ENCODE assay signal across 1 cellular context in the genomic region with DNA sequence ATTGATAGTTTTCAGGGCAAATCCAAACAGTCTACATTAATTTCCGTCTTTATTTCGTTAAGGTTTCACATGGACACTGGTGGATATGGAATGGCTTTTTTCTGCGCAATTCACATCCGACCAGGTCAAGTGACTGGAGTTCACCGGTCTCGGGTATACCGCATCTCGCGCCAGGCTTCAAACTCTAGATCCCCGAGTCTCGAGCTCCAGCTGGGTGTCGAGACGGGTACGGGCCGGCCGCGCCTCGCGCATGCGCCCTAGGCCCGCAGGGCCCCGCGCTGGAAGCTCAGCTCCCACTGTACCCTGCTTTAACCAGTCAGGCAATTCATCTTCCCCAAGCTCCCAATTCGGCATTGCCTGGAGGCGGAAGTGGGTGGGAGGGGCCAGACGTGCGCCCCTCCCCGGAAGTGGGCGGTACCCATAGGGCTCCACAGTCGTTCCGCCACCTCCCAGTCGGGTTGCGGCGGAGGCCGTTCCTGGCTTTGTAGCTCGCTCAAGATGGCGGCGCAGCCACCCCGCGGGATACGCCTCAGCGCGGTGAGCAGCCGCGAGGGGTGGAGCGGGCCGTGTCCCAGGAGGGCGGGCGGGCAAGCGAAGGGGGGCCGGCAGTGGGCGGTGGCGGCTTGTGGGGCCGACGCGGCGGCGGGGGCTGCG.
TF ChIP-seq lines count a peak whose summit lies in the region.

A gene with protein sequence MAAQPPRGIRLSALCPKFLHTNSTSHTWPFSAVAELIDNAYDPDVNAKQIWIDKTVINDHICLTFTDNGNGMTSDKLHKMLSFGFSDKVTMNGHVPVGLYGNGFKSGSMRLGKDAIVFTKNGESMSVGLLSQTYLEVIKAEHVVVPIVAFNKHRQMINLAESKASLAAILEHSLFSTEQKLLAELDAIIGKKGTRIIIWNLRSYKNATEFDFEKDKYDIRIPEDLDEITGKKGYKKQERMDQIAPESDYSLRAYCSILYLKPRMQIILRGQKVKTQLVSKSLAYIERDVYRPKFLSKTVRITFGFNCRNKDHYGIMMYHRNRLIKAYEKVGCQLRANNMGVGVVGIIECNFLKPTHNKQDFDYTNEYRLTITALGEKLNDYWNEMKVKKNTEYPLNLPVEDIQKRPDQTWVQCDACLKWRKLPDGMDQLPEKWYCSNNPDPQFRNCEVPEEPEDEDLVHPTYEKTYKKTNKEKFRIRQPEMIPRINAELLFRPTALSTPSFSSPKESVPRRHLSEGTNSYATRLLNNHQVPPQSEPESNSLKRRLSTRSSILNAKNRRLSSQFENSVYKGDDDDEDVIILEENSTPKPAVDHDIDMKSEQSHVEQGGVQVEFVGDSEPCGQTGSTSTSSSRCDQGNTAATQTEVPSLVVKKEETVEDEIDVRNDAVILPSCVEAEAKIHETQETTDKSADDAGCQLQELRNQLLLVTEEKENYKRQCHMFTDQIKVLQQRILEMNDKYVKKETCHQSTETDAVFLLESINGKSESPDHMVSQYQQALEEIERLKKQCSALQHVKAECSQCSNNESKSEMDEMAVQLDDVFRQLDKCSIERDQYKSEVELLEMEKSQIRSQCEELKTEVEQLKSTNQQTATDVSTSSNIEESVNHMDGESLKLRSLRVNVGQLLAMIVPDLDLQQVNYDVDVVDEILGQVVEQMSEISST (plus strand): TSS at position 431 of the 654 bp plus-strand sequence. CDS start 68 bp downstream, at position 499.

TF ChIP-seq in HEK293, 187 proteins besides CTCF, POLR2A, EP300 and RAD21 (continued from another document and continues in another):
- TF ChIP-seq, protein P1, sequence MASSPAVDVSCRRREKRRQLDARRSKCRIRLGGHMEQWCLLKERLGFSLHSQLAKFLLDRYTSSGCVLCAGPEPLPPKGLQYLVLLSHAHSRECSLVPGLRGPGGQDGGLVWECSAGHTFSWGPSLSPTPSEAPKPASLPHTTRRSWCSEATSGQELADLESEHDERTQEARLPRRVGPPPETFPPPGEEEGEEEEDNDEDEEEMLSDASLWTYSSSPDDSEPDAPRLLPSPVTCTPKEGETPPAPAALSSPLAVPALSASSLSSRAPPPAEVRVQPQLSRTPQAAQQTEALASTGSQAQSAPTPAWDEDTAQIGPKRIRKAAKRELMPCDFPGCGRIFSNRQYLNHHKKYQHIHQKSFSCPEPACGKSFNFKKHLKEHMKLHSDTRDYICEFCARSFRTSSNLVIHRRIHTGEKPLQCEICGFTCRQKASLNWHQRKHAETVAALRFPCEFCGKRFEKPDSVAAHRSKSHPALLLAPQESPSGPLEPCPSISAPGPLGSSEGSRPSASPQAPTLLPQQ (tag by site-specific recombination; IDR thresholded peaks at IDR 0.05) = no peak; the same call in none of the 2 replicates
- TF ChIP-seq ZNF791 (tag by site-specific recombination; IDR thresholded peaks at IDR 0.05) (no peak), ZNF664 (tag by site-specific recombination; IDR thresholded peaks at IDR 0.05) (no peak), ZNF404 (tag by site-specific recombination; IDR thresholded peaks at IDR 0.05) (no peak), ZBTB48 (tag by site-specific recombination; IDR thresholded peaks at IDR 0.05) (no peak), ZNF600 (tag by site-specific recombination; IDR thresholded peaks at IDR 0.05) (peak; percentile 92), ZNF214 (tag by site-specific recombination; IDR thresholded peaks at IDR 0.05; ENCODE audit: borderline replicate concordance) (no peak), ZNF558 (tag by site-specific recombination; IDR thresholded peaks at IDR 0.05) (0 out of 2 replicates have a peak, but pooled peaks have one; percentile 13), ZNF658 (tag by site-specific recombination; IDR thresholded peaks at IDR 0.05) (no peak), ZNF555 (tag by site-specific recombination; conservative IDR thresholded peaks at IDR 0.05) (no peak), ZNF24 (tag by site-specific recombination; IDR thresholded peaks at IDR 0.05) (0 out of 2 replicates have a peak, but pooled peaks have one; percentile 40), YY1 (tag by site-specific recombination; IDR thresholded peaks at IDR 0.05) (peak; percentile 89), ZXDB (tag by site-specific recombination; IDR thresholded peaks at IDR 0.05) (peak; percentile 76; the same call in 1 of the 2 replicates), ZNF670 (tag by site-specific recombination; IDR thresholded peaks at IDR 0.05; ENCODE audit: low read depth) (no peak), ZNF76 (tag by site-specific recombination; IDR thresholded peaks at IDR 0.05; ENCODE audit: borderline replicate concordance, low read depth) (peak; percentile 85; the same call in 1 of the 2 replicates), ZNF433 (tag by site-specific recombination; IDR thresholded peaks at IDR 0.05; ENCODE audit: low read depth) (no peak), ZIC2 (tag by site-specific recombination; IDR thresholded peaks at IDR 0.05) (no peak), KLF10 (tag by site-specific recombination; IDR thresholded peaks at IDR 0.05) (peak; percentile 10; the same call in 1 of the 2 replicates), MEIS1 (CRISPR knock-in tag; IDR thresholded peaks at IDR 0.05; ENCODE audit: borderline replicate concordance) (0 out of 2 replicates have a peak, but pooled peaks have one; percentile 24), MZF1 (tag by site-specific recombination; IDR thresholded peaks at IDR 0.05; ENCODE audit: borderline replicate concordance) (peak; percentile 70), OSR2 (tag by site-specific recombination; IDR thresholded peaks at IDR 0.05) (peak; percentile 7), ZNF391 (tag by site-specific recombination; IDR thresholded peaks at IDR 0.05; ENCODE audit: borderline replicate concordance, low read depth) (peak; percentile 56; the same call in 1 of the 2 replicates), ZNF140 (tag by site-specific recombination; IDR thresholded peaks at IDR 0.05) (no peak), KLF16 (tag by site-specific recombination; IDR thresholded peaks at IDR 0.05) (peak; percentile 19; the same call in 1 of the 2 replicates), ZFP3 (tag by site-specific recombination; IDR thresholded peaks at IDR 0.05; ENCODE audit: low read depth) (no peak)
- TF ChIP-seq, protein P2, sequence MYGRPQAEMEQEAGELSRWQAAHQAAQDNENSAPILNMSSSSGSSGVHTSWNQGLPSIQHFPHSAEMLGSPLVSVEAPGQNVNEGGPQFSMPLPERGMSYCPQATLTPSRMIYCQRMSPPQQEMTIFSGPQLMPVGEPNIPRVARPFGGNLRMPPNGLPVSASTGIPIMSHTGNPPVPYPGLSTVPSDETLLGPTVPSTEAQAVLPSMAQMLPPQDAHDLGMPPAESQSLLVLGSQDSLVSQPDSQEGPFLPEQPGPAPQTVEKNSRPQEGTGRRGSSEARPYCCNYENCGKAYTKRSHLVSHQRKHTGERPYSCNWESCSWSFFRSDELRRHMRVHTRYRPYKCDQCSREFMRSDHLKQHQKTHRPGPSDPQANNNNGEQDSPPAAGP (tag by site-specific recombination; IDR thresholded peaks at IDR 0.05) = 0 out of 2 replicates have a peak, but pooled peaks have one; percentile 3
- TF ChIP-seq, protein P3, sequence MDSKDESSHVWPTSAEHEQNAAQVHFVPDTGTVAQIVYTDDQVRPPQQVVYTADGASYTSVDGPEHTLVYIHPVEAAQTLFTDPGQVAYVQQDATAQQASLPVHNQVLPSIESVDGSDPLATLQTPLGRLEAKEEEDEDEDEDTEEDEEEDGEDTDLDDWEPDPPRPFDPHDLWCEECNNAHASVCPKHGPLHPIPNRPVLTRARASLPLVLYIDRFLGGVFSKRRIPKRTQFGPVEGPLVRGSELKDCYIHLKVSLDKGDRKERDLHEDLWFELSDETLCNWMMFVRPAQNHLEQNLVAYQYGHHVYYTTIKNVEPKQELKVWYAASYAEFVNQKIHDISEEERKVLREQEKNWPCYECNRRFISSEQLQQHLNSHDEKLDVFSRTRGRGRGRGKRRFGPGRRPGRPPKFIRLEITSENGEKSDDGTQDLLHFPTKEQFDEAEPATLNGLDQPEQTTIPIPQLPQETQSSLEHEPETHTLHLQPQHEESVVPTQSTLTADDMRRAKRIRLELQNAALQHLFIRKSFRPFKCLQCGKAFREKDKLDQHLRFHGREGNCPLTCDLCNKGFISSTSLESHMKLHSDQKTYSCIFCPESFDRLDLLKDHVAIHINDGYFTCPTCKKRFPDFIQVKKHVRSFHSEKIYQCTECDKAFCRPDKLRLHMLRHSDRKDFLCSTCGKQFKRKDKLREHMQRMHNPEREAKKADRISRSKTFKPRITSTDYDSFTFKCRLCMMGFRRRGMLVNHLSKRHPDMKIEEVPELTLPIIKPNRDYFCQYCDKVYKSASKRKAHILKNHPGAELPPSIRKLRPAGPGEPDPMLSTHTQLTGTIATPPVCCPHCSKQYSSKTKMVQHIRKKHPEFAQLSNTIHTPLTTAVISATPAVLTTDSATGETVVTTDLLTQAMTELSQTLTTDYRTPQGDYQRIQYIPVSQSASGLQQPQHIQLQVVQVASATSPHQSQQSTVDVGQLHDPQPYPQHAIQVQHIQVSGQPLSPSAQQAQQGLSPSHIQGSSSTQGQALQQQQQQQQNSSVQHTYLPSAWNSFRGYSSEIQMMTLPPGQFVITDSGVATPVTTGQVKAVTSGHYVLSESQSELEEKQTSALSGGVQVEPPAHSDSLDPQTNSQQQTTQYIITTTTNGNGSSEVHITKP (tag by site-specific recombination; IDR thresholded peaks at IDR 0.05) = peak; percentile 81
- TF ChIP-seq, protein P4, sequence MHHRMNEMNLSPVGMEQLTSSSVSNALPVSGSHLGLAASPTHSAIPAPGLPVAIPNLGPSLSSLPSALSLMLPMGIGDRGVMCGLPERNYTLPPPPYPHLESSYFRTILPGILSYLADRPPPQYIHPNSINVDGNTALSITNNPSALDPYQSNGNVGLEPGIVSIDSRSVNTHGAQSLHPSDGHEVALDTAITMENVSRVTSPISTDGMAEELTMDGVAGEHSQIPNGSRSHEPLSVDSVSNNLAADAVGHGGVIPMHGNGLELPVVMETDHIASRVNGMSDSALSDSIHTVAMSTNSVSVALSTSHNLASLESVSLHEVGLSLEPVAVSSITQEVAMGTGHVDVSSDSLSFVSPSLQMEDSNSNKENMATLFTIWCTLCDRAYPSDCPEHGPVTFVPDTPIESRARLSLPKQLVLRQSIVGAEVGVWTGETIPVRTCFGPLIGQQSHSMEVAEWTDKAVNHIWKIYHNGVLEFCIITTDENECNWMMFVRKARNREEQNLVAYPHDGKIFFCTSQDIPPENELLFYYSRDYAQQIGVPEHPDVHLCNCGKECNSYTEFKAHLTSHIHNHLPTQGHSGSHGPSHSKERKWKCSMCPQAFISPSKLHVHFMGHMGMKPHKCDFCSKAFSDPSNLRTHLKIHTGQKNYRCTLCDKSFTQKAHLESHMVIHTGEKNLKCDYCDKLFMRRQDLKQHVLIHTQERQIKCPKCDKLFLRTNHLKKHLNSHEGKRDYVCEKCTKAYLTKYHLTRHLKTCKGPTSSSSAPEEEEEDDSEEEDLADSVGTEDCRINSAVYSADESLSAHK (tag by site-specific recombination; IDR thresholded peaks at IDR 0.05) = 0 out of 2 replicates have a peak, but pooled peaks have one; percentile 37
- TF ChIP-seq, protein P5, sequence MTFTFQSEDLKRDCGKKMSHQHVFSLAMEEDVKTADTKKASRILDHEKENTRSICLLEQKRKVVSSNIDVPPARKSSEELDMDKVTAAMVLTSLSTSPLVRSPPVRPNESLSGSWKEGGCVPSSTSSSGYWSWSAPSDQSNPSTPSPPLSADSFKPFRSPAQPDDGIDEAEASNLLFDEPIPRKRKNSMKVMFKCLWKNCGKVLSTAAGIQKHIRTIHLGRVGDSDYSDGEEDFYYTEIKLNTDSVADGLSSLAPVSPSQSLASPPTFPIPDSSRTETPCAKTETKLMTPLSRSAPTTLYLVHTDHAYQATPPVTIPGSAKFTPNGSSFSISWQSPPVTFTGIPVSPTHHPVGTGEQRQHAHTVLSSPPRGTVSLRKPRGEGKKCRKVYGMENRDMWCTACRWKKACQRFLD (tag by site-specific recombination; IDR thresholded peaks at IDR 0.05) = no peak
- TF ChIP-seq, protein P6, sequence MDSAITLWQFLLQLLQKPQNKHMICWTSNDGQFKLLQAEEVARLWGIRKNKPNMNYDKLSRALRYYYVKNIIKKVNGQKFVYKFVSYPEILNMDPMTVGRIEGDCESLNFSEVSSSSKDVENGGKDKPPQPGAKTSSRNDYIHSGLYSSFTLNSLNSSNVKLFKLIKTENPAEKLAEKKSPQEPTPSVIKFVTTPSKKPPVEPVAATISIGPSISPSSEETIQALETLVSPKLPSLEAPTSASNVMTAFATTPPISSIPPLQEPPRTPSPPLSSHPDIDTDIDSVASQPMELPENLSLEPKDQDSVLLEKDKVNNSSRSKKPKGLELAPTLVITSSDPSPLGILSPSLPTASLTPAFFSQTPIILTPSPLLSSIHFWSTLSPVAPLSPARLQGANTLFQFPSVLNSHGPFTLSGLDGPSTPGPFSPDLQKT (IDR thresholded peaks at IDR 0.05; ENCODE audit: borderline replicate concordance, low read depth, low read length) = peak; percentile 94
- TF ChIP-seq, protein P7, sequence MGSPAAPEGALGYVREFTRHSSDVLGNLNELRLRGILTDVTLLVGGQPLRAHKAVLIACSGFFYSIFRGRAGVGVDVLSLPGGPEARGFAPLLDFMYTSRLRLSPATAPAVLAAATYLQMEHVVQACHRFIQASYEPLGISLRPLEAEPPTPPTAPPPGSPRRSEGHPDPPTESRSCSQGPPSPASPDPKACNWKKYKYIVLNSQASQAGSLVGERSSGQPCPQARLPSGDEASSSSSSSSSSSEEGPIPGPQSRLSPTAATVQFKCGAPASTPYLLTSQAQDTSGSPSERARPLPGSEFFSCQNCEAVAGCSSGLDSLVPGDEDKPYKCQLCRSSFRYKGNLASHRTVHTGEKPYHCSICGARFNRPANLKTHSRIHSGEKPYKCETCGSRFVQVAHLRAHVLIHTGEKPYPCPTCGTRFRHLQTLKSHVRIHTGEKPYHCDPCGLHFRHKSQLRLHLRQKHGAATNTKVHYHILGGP (tag by site-specific recombination; IDR thresholded peaks at IDR 0.05) = no peak
- TF ChIP-seq, protein P8, sequence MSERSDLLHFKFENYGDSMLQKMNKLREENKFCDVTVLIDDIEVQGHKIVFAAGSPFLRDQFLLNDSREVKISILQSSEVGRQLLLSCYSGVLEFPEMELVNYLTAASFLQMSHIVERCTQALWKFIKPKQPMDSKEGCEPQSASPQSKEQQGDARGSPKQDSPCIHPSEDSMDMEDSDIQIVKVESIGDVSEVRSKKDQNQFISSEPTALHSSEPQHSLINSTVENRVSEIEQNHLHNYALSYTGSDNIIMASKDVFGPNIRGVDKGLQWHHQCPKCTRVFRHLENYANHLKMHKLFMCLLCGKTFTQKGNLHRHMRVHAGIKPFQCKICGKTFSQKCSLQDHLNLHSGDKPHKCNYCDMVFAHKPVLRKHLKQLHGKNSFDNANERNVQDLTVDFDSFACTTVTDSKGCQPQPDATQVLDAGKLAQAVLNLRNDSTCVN (tag by site-specific recombination; optimal IDR thresholded peaks at IDR 0.05) = peak; percentile 61
- TF ChIP-seq, protein P9, sequence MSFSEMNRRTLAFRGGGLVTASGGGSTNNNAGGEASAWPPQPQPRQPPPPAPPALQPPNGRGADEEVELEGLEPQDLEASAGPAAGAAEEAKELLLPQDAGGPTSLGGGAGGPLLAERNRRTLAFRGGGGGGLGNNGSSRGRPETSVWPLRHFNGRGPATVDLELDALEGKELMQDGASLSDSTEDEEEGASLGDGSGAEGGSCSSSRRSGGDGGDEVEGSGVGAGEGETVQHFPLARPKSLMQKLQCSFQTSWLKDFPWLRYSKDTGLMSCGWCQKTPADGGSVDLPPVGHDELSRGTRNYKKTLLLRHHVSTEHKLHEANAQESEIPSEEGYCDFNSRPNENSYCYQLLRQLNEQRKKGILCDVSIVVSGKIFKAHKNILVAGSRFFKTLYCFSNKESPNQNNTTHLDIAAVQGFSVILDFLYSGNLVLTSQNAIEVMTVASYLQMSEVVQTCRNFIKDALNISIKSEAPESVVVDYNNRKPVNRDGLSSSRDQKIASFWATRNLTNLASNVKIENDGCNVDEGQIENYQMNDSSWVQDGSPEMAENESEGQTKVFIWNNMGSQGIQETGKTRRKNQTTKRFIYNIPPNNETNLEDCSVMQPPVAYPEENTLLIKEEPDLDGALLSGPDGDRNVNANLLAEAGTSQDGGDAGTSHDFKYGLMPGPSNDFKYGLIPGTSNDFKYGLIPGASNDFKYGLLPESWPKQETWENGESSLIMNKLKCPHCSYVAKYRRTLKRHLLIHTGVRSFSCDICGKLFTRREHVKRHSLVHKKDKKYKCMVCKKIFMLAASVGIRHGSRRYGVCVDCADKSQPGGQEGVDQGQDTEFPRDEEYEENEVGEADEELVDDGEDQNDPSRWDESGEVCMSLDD (tag by site-specific recombination; IDR thresholded peaks at IDR 0.05) = peak; percentile 82
